ENCODE assay signal across 23 cellular contexts in genomic region chr9:21082671-21083070, GRCh38. TPM values are rescaled to one million over a fixed set of nuclear protein-coding genes. Genes with fewer than 3 reads are reported as not detected.
"Had no signal": no experiment of that assay in that cellular context is flagged by ENCODE, and none has a peak within 500 bp of the region (broad histone marks: within the 10 kb centered on the region; RNA-seq: fewer than 3 reads in every experiment).

No MANE protein-coding gene starts in this region.

- DNase-seq: activated CD4-positive, alpha-beta memory T cell treated with anti-CD3 and anti-CD28 coated beads for 36 hours; activated T-cell treated with anti-CD3 and anti-CD28 coated beads, Interleukin-2, amount 50 U/mL, for 1 hour; erythroblast; kidney; naive B cell; stimulated activated CD4-positive, alpha-beta T cell treated with anti-CD3 and anti-CD28 coated beads, Interleukin-15, amount 100 ng/mL, for 24 hours; stimulated activated CD4-positive, alpha-beta T cell treated with anti-CD3 and anti-CD28 coated beads, Interleukin-2, amount 100 ng/mL, for 48 hours; T-helper 17 cell had no signal

- H3K36me3 ChIP-seq: ascending aorta, neural progenitor cell, prostate gland, right atrium auricular region had no signal

- H3K27ac ChIP-seq: ascending aorta, coronary artery, neural progenitor cell, prostate gland, right atrium auricular region had no signal

- H3K27me3 ChIP-seq: ascending aorta, neural progenitor cell, right atrium auricular region had no signal

- H3K9me3 ChIP-seq: prostate gland had no signal

- H3K9ac ChIP-seq: neural progenitor cell had no signal

- H3K4me3 ChIP-seq: ascending aorta, coronary artery, neural progenitor cell, prostate gland, right atrium auricular region, skin epidermis had no signal

- H2AFZ ChIP-seq: neural progenitor cell had no signal

- ATAC-seq: T-helper 17 cell had no signal

- H3K4me1 ChIP-seq: prostate gland had no signal

- H3K4me2 ChIP-seq: neural progenitor cell had no signal

- FAIRE-seq: frontal cortex, kidney, TTC549 had no signal

RNA-seq across cellular contexts. Expression of gene IFNB1, which starts 4.9 kb away (rescaled TPM):
- total RNA-seq: activated T-helper 2 cell treated with anti-CD3 and anti-CD28 coated beads, Interferon-gamma antibody, Interleukin-2, Interleukin-4, amounts not matched to agents 10 μg/mL and 5 μg/mL and 100 μg/mL, durations not matched to agents 14 hours and 24 hours and 36 hours; ascending aorta; frontal cortex; kidney; liver; osteocyte; prostate gland; right atrium auricular region; T-helper 17 cell; urinary bladder had no signal
- polyA plus RNA-seq: adipose tissue, liver, urinary bladder had no signal

RNA-seq across cellular contexts. Expression of gene IFNW1, which starts 59.0 kb away (rescaled TPM):
- total RNA-seq: activated CD4-positive, alpha-beta memory T cell treated with anti-CD3 and anti-CD28 coated beads for 36 hours; activated naive CD4-positive, alpha-beta T cell treated with anti-CD3 and anti-CD28 coated beads for 36 hours; activated T-helper 2 cell treated with anti-CD3 and anti-CD28 coated beads, Interferon-gamma antibody, Interleukin-2, Interleukin-4, amounts not matched to agents 10 μg/mL and 5 μg/mL and 100 μg/mL, durations not matched to agents 14 hours and 24 hours and 36 hours; ascending aorta; frontal cortex; kidney; liver; osteocyte; prostate gland; right atrium auricular region; T-helper 17 cell; urinary bladder had no signal
- polyA plus RNA-seq: adipose tissue, liver, thymus, urinary bladder had no signal
